8 cellular contexts compared by ENCODE assay signal in genomic region chr19:34269968-34270621, GRCh38. TPM values are rescaled to one million over a fixed set of nuclear protein-coding genes. Genes with fewer than 3 reads are reported as not detected.
DNase-seq lines count a peak whose midpoint lies in the region; ATAC-seq, FAIRE-seq and TF ChIP-seq lines count a peak whose summit lies in the region.

No MANE protein-coding gene starts in this region.

- H4K12ac ChIP-seq in trophoblast cell (ENCODE audit: low read depth, low read length) = no peak overlapping the region

- H3K4me3 Mint-ChIP-seq in activated T-helper 17 cell treated with anti-CD3 and anti-CD28 coated beads, Interleukin-2, amount 50 U/mL, for 72 hours = peak overlapping the region; percentile 85

- no peak for FAIRE-seq in RCC 7860 (lab: Jason Lieb, UNC)

- peaks cover 12% of the 10 kb centered on the region for H3K36me3 Mint-ChIP-seq in activated T-helper 17 cell treated with anti-CD3 and anti-CD28 coated beads, Interleukin-2, amount 50 U/mL, for 72 hours (ENCODE audit: low read depth)

- H3K27ac ChIP-seq in trophoblast cell (ENCODE audit: low read depth, low read length) = peak overlapping the region; percentile 43
- peak overlapping the region; percentile 71 for H3K27ac ChIP-seq in upper lobe of right lung

- peak overlapping the region; percentile 68 for H4K8ac ChIP-seq in trophoblast cell (ENCODE audit: low read depth, low read length)

- H3K36me3 ChIP-seq in trophoblast cell (ENCODE audit: control insufficient read depth in 1 of 2, insufficient read depth in 2 of 2, low read length in 2 of 2) (peaks cover 0 to 6% of the 10 kb centered on the region in 2 experiments), upper lobe of right lung (no peaks in the 10 kb centered on the region)

- H2BK120ac ChIP-seq in trophoblast cell (ENCODE audit: insufficient read depth, low read length, poor library complexity) = no peak overlapping the region

- H2BK5ac ChIP-seq in trophoblast cell (ENCODE audit: low read depth, low read length, poor library complexity) = peak overlapping the region; percentile 25

- H3K4me3 ChIP-seq in trophoblast cell (ENCODE audit: low read depth, low read length) = no peak overlapping the region
- peak overlapping the region; percentile 4 for H3K4me3 ChIP-seq in upper lobe of right lung

- peak overlapping the region; percentile 94 for H3K27ac Mint-ChIP-seq in activated T-helper 17 cell treated with anti-CD3 and anti-CD28 coated beads, Interleukin-2, amount 50 U/mL, for 72 hours

- H3K9ac ChIP-seq in trophoblast cell (ENCODE audit: low read length) = no peak overlapping the region

- peaks cover 3% of the 10 kb centered on the region for H3K79me1 ChIP-seq in trophoblast cell (ENCODE audit: low read length)

- no peak overlapping the region for H3K4me2 ChIP-seq in trophoblast cell (ENCODE audit: low read length)

- peaks cover 45% of the 10 kb centered on the region for H3K4me1 Mint-ChIP-seq in activated T-helper 17 cell treated with anti-CD3 and anti-CD28 coated beads, Interleukin-2, amount 50 U/mL, for 72 hours

- H3K4ac ChIP-seq in trophoblast cell (ENCODE audit: low read depth, low read length) = no peak overlapping the region

- ATAC-seq in HG02642 (IDR thresholded peaks at IDR 0.05; ENCODE audit: poor library complexity, unreplicated experiment) = peak; percentile 58
- ATAC-seq in activated T-helper 17 cell treated with anti-CD3 and anti-CD28 coated beads, Interleukin-2, amount 50 U/mL, for 72 hours (replicated peaks) = peak; percentile 95
- peak; percentile 86 for ATAC-seq in upper lobe of right lung

- H4K91ac ChIP-seq in trophoblast cell (ENCODE audit: low read depth, low read length) = peak overlapping the region; percentile 7

- H3K27me3 ChIP-seq in trophoblast cell (ENCODE audit: insufficient read depth, low read length) (no peaks in the 10 kb centered on the region), upper lobe of right lung (no peaks in the 10 kb centered on the region)

- no peak overlapping the region for H3K23ac ChIP-seq in trophoblast cell (ENCODE audit: low read length)

- DNase-seq in GM03348 (ENCODE audit: low spot score) (peak; percentile 54), RCC 7860 (ENCODE audit: low spot score) (peak; percentile 33), germinal center (ENCODE audit: low spot score) (peak; percentile 76), trophoblast cell (peak; percentile 94 to 95), upper lobe of right lung (peak; percentile 70), occipital lobe (lab: John Stamatoyannopoulos, UW) (no peak)

- H3K4me1 ChIP-seq in trophoblast cell (ENCODE audit: control insufficient read depth in 1 of 2, insufficient read depth in 2 of 2, low read length in 2 of 2) (peaks cover 6 to 8% of the 10 kb centered on the region in 2 experiments), upper lobe of right lung (peaks cover 53% of the 10 kb centered on the region)

- H3K18ac ChIP-seq in trophoblast cell (ENCODE audit: low read length) = no peak overlapping the region

- H3K9me3 Mint-ChIP-seq in activated T-helper 17 cell treated with anti-CD3 and anti-CD28 coated beads, Interleukin-2, amount 50 U/mL, for 72 hours = no peaks in the 10 kb centered on the region

- no CpG with 5 or more reads among the region's 5 CpGs for WGBS in trophoblast cell (ENCODE audit: extremely low coverage, insufficient coverage, insufficient read length)

- H2AFZ ChIP-seq in trophoblast cell (ENCODE audit: insufficient read depth, low read length, poor library complexity) = peak overlapping the region; percentile 47

- H3K79me2 ChIP-seq in trophoblast cell (ENCODE audit: control insufficient read depth, insufficient read depth, low read length, poor library complexity) = no peaks in the 10 kb centered on the region

- no peak for TF ChIP-seq CTCF in upper lobe of right lung (IDR thresholded peaks at IDR 0.05)

- intact Hi-C loops in upper lobe of right lung (cut with DNase I) = no loop called here

- H3K9me3 ChIP-seq in trophoblast cell (ENCODE audit: insufficient read depth, low read depth, low read length) (no peaks in the 10 kb centered on the region), upper lobe of right lung (no peaks in the 10 kb centered on the region)

- no peak overlapping the region for H2AK5ac ChIP-seq in trophoblast cell (ENCODE audit: low read length)

- no peaks in the 10 kb centered on the region for H3K27me3 Mint-ChIP-seq in activated T-helper 17 cell treated with anti-CD3 and anti-CD28 coated beads, Interleukin-2, amount 50 U/mL, for 72 hours

- peak overlapping the region; percentile 31 for H3K14ac ChIP-seq in trophoblast cell (ENCODE audit: low read length)

- no peak overlapping the region for H2BK12ac ChIP-seq in trophoblast cell (ENCODE audit: low read length)

RNA-seq across cellular contexts. Expression of gene GARRE1, which starts 15.7 kb away (rescaled TPM):
- total RNA-seq in activated T-helper 17 cell treated with anti-CD3 and anti-CD28 coated beads, Interleukin-2, amount 50 U/mL, for 72 hours = 10 to 100 TPM; 13.6 to 22.2 TPM
- polyA plus RNA-seq in trophoblast cell (2013) = 26.4 and 28.0 TPM in 2 replicates
- total RNA-seq in upper lobe of right lung = 41.3 TPM
- 20.7 TPM for total RNA-seq in occipital lobe
